Comparison of ENCODE assay signal across 1 cellular context in genomic region chr11:126039485-126040271, GRCh38.
A peak's percentile ranks its signal among the peaks of the same experiment; 100 is the strongest.
TF ChIP-seq lines count a peak whose summit lies in the region.

No MANE protein-coding gene starts in this region.

TF ChIP-seq in GM12878, 131 proteins besides CTCF, POLR2A, EP300 and RAD21:
- TF ChIP-seq HDGF (IDR thresholded peaks at IDR 0.05) = no peak
- no peak for TF ChIP-seq ASH2L (IDR thresholded peaks at IDR 0.05; ENCODE audit: borderline replicate concordance, low read depth)
- TF ChIP-seq ZBED1 (IDR thresholded peaks at IDR 0.05; ENCODE audit: borderline replicate concordance) = no peak
- TF ChIP-seq PKNOX1 (IDR thresholded peaks at IDR 0.05) = peak; percentile 64
- TF ChIP-seq ZNF687 (IDR thresholded peaks at IDR 0.05) = no peak
- no peak for TF ChIP-seq ATF3 (IDR thresholded peaks at IDR 0.05; ENCODE audit: borderline replicate concordance, extremely low read depth, low read depth, low read length)
TF ChIP-seq in GM12878: peak in this region for 1.
